In genomic region chr20:36305602-36306556, GRCh38 we compare ENCODE assay signal across 8 cellular contexts. TPM values are rescaled to one million over a fixed set of nuclear protein-coding genes. Genes with fewer than 3 reads are reported as not detected.
DNase-seq lines count a peak whose midpoint lies in the region; ATAC-seq and TF ChIP-seq lines count a peak whose summit lies in the region.

Gene DLGAP4, plus strand, starts transcription at chr20:36306339. Its CDS starts 125,379 bp downstream, at chr20:36431718.

- H3K4me3 ChIP-seq in coronary artery: peak within 1 kb of the TSS; percentile 68

- no peak for TF ChIP-seq CTCF in coronary artery (IDR thresholded peaks at IDR 0.05)

- no peak within 1 kb of the TSS for H3K27ac ChIP-seq in coronary artery

- DNase-seq in stimulated activated CD4-positive, alpha-beta T cell treated with anti-CD3 and anti-CD28 coated beads, Interleukin-4, amount 100 ng/mL, for 1 hour: peak; percentile 9
- no peak for DNase-seq in stimulated activated CD4-positive, alpha-beta T cell treated with anti-CD3 and anti-CD28 coated beads, Interleukin-4, amount 100 ng/mL, for 24 hours
- peak; percentile 9 for DNase-seq in coronary artery (ENCODE audit: low spot score)
- peak; percentile 62 for DNase-seq in mesenteric fat pad (ENCODE audit: low spot score)
- DNase-seq in activated CD4-positive, alpha-beta T cell treated with anti-CD3 and anti-CD28 coated beads, Interleukin-2, amount 50 U/mL, for 4 hours: no peak
- no peak for DNase-seq in retina

- ATAC-seq in HG03135 (IDR thresholded peaks at IDR 0.05; ENCODE audit: unreplicated experiment) (no peak), HG02852 (IDR thresholded peaks at IDR 0.05; ENCODE audit: unreplicated experiment) (no peak)

RNA-seq across cellular contexts. Expression of gene DLGAP4, which starts in this region (rescaled TPM):
- total RNA-seq in mesenteric fat pad: 83.1 TPM

Comparison
In these comparisons a context has a peak if more than half of its experiments do, and no peak if none do; other contexts are left out.
1. DNase-seq: peak in stimulated activated CD4-positive, alpha-beta T cell treated with anti-CD3 and anti-CD28 coated beads, Interleukin-4, amount 100 ng/mL, for 1 hour (single experiment), coronary artery (single experiment) and mesenteric fat pad (single experiment); none in stimulated activated CD4-positive, alpha-beta T cell treated with anti-CD3 and anti-CD28 coated beads, Interleukin-4, amount 100 ng/mL, for 24 hours (single experiment), activated CD4-positive, alpha-beta T cell treated with anti-CD3 and anti-CD28 coated beads, Interleukin-2, amount 50 U/mL, for 4 hours (0 of 2) and retina (single experiment).